12 cellular contexts compared by ENCODE assay signal in genomic region chr3:154430014-154430413, GRCh38. TPM values are rescaled to one million over a fixed set of nuclear protein-coding genes. Genes with fewer than 3 reads are reported as not detected.
DNase-seq lines count a peak whose midpoint lies in the region; ATAC-seq, FAIRE-seq and TF ChIP-seq lines count a peak whose summit lies in the region.
"Had no signal": no experiment of that assay in that cellular context is flagged by ENCODE, and none has a peak within 500 bp of the region (broad histone marks: within the 10 kb centered on the region; RNA-seq: fewer than 3 reads in every experiment).

Gene GPR149 (minus strand): TSS chr3:154430190. CDS start chr3:154429615, 575 bp downstream.

- POLR2A ChIA-PET in endothelial cell of umbilical vein (lab: Charles Lee): no interaction called here

- no TSS peak for BruUV-seq in endothelial cell of umbilical vein (replicated peaks; lab: Mats Ljungman, UMichigan)

- H3K4me3 ChIP-seq in endothelial cell of umbilical vein (replicated peaks in 1 of 3; ENCODE audit: insufficient read depth in 1 of 3, low read depth in 1 of 3, low read length in 3 of 3): no peak within 1 kb of the TSS
- peak within 1 kb of the TSS; percentile 53 to 60 for H3K4me3 ChIP-seq in neutrophil (ENCODE audit: low read depth in 1 of 2, low read length in 1 of 2)

- peaks cover 11 to 15% of the 10 kb centered on the region in 2 experiments for H3K27me3 ChIP-seq in endothelial cell of umbilical vein (ENCODE audit: control insufficient read depth in 2 of 2, insufficient read depth in 2 of 2, low read length in 2 of 2)
- H3K27me3 ChIP-seq in neutrophil: peaks cover 70% of the 10 kb centered on the region

- no peak for ATAC-seq in HG03175 (IDR thresholded peaks at IDR 0.05; ENCODE audit: unreplicated experiment)

- H3K9ac ChIP-seq in endothelial cell of umbilical vein (replicated peaks; ENCODE audit: extremely low read depth, insufficient read depth, low read length): no peak within 1 kb of the TSS

- H3K4me2 ChIP-seq in endothelial cell of umbilical vein (ENCODE audit: insufficient read depth, low read length): no peak within 1 kb of the TSS

- no peaks in the 10 kb centered on the region for H3K9me1 ChIP-seq in endothelial cell of umbilical vein (replicated peaks; ENCODE audit: control insufficient read depth, extremely low read depth, insufficient read depth, low read length)

- no peaks in the 10 kb centered on the region for H4K20me1 ChIP-seq in endothelial cell of umbilical vein (replicated peaks; ENCODE audit: control insufficient read depth, extremely low read depth, insufficient read depth, low read length)

- no peak for FAIRE-seq in endothelial cell of umbilical vein (lab: Jason Lieb, UNC)
- FAIRE-seq: GM18507 had no signal

- no peak for TF ChIP-seq POLR2A in endothelial cell of umbilical vein (IDR thresholded peaks at IDR 0.05; ENCODE audit: low read depth, low read length)

- H3K27ac ChIP-seq in endothelial cell of umbilical vein (ENCODE audit: insufficient read depth, low read depth, low read length) (no peak within 1 kb of the TSS), neutrophil (no peak within 1 kb of the TSS)

- H3K9me3 ChIP-seq in endothelial cell of umbilical vein (replicated peaks; ENCODE audit: control insufficient read depth, insufficient read depth, low read length) (no peaks in the 10 kb centered on the region), neutrophil (no peaks in the 10 kb centered on the region)

- CTCF ChIA-PET in endothelial cell of umbilical vein (lab: Charles Lee): no interaction called here

- intact Hi-C loops in endothelial cell of umbilical vein (cut with micrococcal nuclease): no loop called here

- H2AFZ ChIP-seq in endothelial cell of umbilical vein (ENCODE audit: low read depth, low read length): no peak within 1 kb of the TSS

- dilution Hi-C loops in endothelial cell of umbilical vein (cut with MboI; ENCODE audit: extremely low pct_ligation_motif_present, low sequenced_read_pairs): no loop called here

- no peak for TF ChIP-seq CTCF in endothelial cell of umbilical vein (IDR thresholded peaks at IDR 0.05; ENCODE audit: extremely low read depth in 1 of 2, insufficient read depth in 1 of 2, low read depth in 1 of 2, low read length in 2 of 2)
- no peak for TF ChIP-seq CTCF in neutrophil (IDR thresholded peaks at IDR 0.05)

- H3K79me2 ChIP-seq in endothelial cell of umbilical vein (ENCODE audit: control insufficient read depth, insufficient read depth, low read length): no peaks in the 10 kb centered on the region

- H3K4me1 ChIP-seq in endothelial cell of umbilical vein (ENCODE audit: control insufficient read depth, extremely low read depth, insufficient read depth, low read length): no peaks in the 10 kb centered on the region
- H3K4me1 ChIP-seq in neutrophil (ENCODE audit: control insufficient read depth in 1 of 2, insufficient read depth in 1 of 2, low read depth in 1 of 2, low read length in 1 of 2): peaks cover 18 to 19% of the 10 kb centered on the region in 2 experiments

- H3K36me3 ChIP-seq in endothelial cell of umbilical vein (ENCODE audit: control insufficient read depth in 2 of 2, extremely low read depth in 1 of 2, insufficient read depth in 2 of 2, low read length in 2 of 2) (no peaks in the 10 kb centered on the region), neutrophil (no peaks in the 10 kb centered on the region)

- DNase-seq in ELF-1 (ENCODE audit: low read depth, low spot score) (peak; percentile 50), NCI-H2227 treated with DMSO at 0.1 percent for 48 hours (lab: John Stamatoyannopoulos, UW) (peak; percentile 2), endothelial cell of umbilical vein (ENCODE audit: low read depth, low spot score) (peak; percentile 1), SHP77 (lab: John Stamatoyannopoulos, UW) (no peak), NCI-H1092 (lab: John Stamatoyannopoulos, UW) (no peak)
- no peak for DNase-seq in activated CD4-positive, alpha-beta T cell treated with anti-CD3 and anti-CD28 coated beads, Interleukin-2, amount 50 U/mL, for 1 hour
- DNase-seq: activated naive CD4-positive, alpha-beta T cell treated with anti-CD3 and anti-CD28 coated beads, Interleukin-2, amount 10 ng/mL, durations not matched to agents 7 days and 5 days; DMS153; effector CD8-positive, alpha-beta T cell had no signal

TF ChIP-seq in endothelial cell of umbilical vein, 7 proteins besides CTCF, POLR2A, EP300 and RAD21:
- TF ChIP-seq JUN (IDR thresholded peaks at IDR 0.05; ENCODE audit: borderline replicate concordance, insufficient read depth, insufficient read length, low read depth) (no peak), EZH2 (IDR thresholded peaks at IDR 0.05; ENCODE audit: borderline replicate concordance, low read depth, low read length, severe bottlenecking) (no peak), MYC (IDR thresholded peaks at IDR 0.05; ENCODE audit: low read depth, low read length) (no peak), MAX (IDR thresholded peaks at IDR 0.05; ENCODE audit: insufficient read depth, insufficient read length) (no peak), GATA2 (IDR thresholded peaks at IDR 0.05; ENCODE audit: insufficient read depth, insufficient read length, low read depth, low read length) (no peak), FOS (IDR thresholded peaks at IDR 0.05; ENCODE audit: borderline replicate concordance, insufficient read depth, low read length) (no peak), POLR2AphosphoS5 (IDR thresholded peaks at IDR 0.05; ENCODE audit: insufficient read depth, low read depth, low read length) (no peak)

RNA-seq across cellular contexts. Expression of gene GPR149, which starts in this region (rescaled TPM):
- not detected in 2 replicates for total RNA-seq in endothelial cell of umbilical vein
- polyA plus RNA-seq in endothelial cell of umbilical vein: not detected in 2 replicates
- polyA plus RNA-seq in endothelial cell of umbilical vein (2011; cell fraction: cytosol; rRNA removed): not detected in 2 replicates
- not detected in 2 replicates for polyA plus RNA-seq in endothelial cell of umbilical vein (2011; cell fraction: nucleus; rRNA removed)
- polyA plus RNA-seq in endothelial cell of umbilical vein (2012): not detected in 2 replicates
- not detected in 2 replicates for polyA minus RNA-seq in endothelial cell of umbilical vein
- not detected for polyA minus RNA-seq in endothelial cell of umbilical vein (2011; cell fraction: cytosol; rRNA and poly(A)+ RNA removed)
- polyA minus RNA-seq in endothelial cell of umbilical vein (2011; cell fraction: nucleus; rRNA and poly(A)+ RNA removed): not detected in 2 replicates

Comparison
In these comparisons a context has a peak if more than half of its experiments do, and no peak if none do; other contexts are left out.
1. Peak in DNase-seq in endothelial cell of umbilical vein; RNA of the gene not detected or under 1 TPM.
2. DNase-seq: peak in ELF-1 (single experiment) and NCI-H2227 treated with DMSO at 0.1 percent for 48 hours (single experiment); none in SHP77 (0 of 2), activated CD4-positive, alpha-beta T cell treated with anti-CD3 and anti-CD28 coated beads, Interleukin-2, amount 50 U/mL, for 1 hour (single experiment) and NCI-H1092 (single experiment).
3. H3K4me3 ChIP-seq: peak in neutrophil (2 of 2); none in endothelial cell of umbilical vein (0 of 3).